In genomic region chr2:152335016-152335850, GRCh38 we compare ENCODE assay signal across 8 cellular contexts. TPM values are rescaled to one million over a fixed set of nuclear protein-coding genes. Genes with fewer than 3 reads are reported as not detected.
DNase-seq lines count a peak whose midpoint lies in the region; ATAC-seq, FAIRE-seq and TF ChIP-seq lines count a peak whose summit lies in the region.

FMNL2 (plus strand) TSS chr2:152335174.

- H3K9me3 ChIP-seq in CD4-positive, alpha-beta T cell (ENCODE audit: control insufficient read depth, low read length): no peaks in the 10 kb centered on the region

- no peaks in the 10 kb centered on the region for H3K36me3 Mint-ChIP-seq in CD4-positive, alpha-beta T cell (ENCODE audit: low read depth)
- no peaks in the 10 kb centered on the region for H3K36me3 Mint-ChIP-seq in activated CD8-positive, alpha-beta T cell treated with anti-CD3 and anti-CD28 coated beads for 36 hours (ENCODE audit: low read depth)
- no peaks in the 10 kb centered on the region for H3K36me3 Mint-ChIP-seq in stimulated activated effector memory CD8-positive, alpha-beta T cell treated with anti-CD3 and anti-CD28 coated beads, Interleukin-12 subunit alpha, Interleukin-12 subunit beta, amount 100 ng/mL, for 72 hours

- no peak within 1 kb of the TSS for H3K27ac Mint-ChIP-seq in CD4-positive, alpha-beta T cell
- no peak within 1 kb of the TSS for H3K27ac Mint-ChIP-seq in activated CD8-positive, alpha-beta T cell treated with anti-CD3 and anti-CD28 coated beads for 36 hours
- no peak within 1 kb of the TSS for H3K27ac Mint-ChIP-seq in stimulated activated effector memory CD8-positive, alpha-beta T cell treated with anti-CD3 and anti-CD28 coated beads, Interleukin-12 subunit alpha, Interleukin-12 subunit beta, amount 100 ng/mL, for 72 hours

- CTCF ChIA-PET in CD4-positive, alpha-beta T cell (lab: Charles Lee): no interaction called here
- CTCF ChIA-PET in activated CD8-positive, alpha-beta T cell treated with anti-CD3 and anti-CD28 coated beads for 36 hours (lab: Charles Lee): interaction anchor here (0.7 kb wide), 1 partner anchor 299 kb away, joined by 3 read pairs; no protein-coding TSS in a partner anchor

- TF ChIP-seq POLR2A in erythroblast (IDR thresholded peaks at IDR 0.05; ENCODE audit: low read length): no peak

- H3K27ac ChIP-seq in CD4-positive, alpha-beta T cell (ENCODE audit: low read depth, low read length): no peak within 1 kb of the TSS

- peak within 1 kb of the TSS; percentile 86 for H3K4me3 Mint-ChIP-seq in CD4-positive, alpha-beta T cell
- H3K4me3 Mint-ChIP-seq in activated CD8-positive, alpha-beta T cell treated with anti-CD3 and anti-CD28 coated beads for 36 hours: peak within 1 kb of the TSS; percentile 64
- peak within 1 kb of the TSS; percentile 72 for H3K4me3 Mint-ChIP-seq in stimulated activated effector memory CD8-positive, alpha-beta T cell treated with anti-CD3 and anti-CD28 coated beads, Interleukin-12 subunit alpha, Interleukin-12 subunit beta, amount 100 ng/mL, for 72 hours

- DNase-seq in CD4-positive, alpha-beta T cell: peak in 3 of 10 experiments; percentile 1 to 36 (median 20)
- DNase-seq in GM19239 (ENCODE audit: insufficient read length, low spot score) (peak; percentile 70), NCI-H524 treated with DMSO at 0.1 percent for 48 hours (lab: John Stamatoyannopoulos, UW) (peak; percentile 36), erythroblast (lab: John Stamatoyannopoulos, UW) (peak; percentile 47 to 55), midbrain (lab: John Stamatoyannopoulos, UW) (peak; percentile 89)
- peak; percentile 68 for DNase-seq in activated CD8-positive, alpha-beta T cell treated with anti-CD3 and anti-CD28 coated beads for 36 hours
- DNase-seq in stimulated activated effector memory CD8-positive, alpha-beta T cell treated with anti-CD3 and anti-CD28 coated beads, Interleukin-12 subunit alpha, Interleukin-12 subunit beta, amount 100 ng/mL, for 72 hours (ENCODE audit: low spot score in 2 of 2): peak; percentile 11 to 61

- POLR2A ChIA-PET in CD4-positive, alpha-beta T cell (lab: Charles Lee): no interaction called here
- POLR2A ChIA-PET in activated CD8-positive, alpha-beta T cell treated with anti-CD3 and anti-CD28 coated beads for 36 hours (lab: Charles Lee): interaction anchor here (0.6 kb wide), 1 partner anchor 159 kb away, joined by 3 read pairs; no protein-coding TSS in a partner anchor

- H3K27me3 Mint-ChIP-seq in CD4-positive, alpha-beta T cell: peaks cover 72% of the 10 kb centered on the region
- H3K27me3 Mint-ChIP-seq in activated CD8-positive, alpha-beta T cell treated with anti-CD3 and anti-CD28 coated beads for 36 hours: peaks cover 39% of the 10 kb centered on the region

- peaks cover 11% of the 10 kb centered on the region for H3K4me1 Mint-ChIP-seq in CD4-positive, alpha-beta T cell (ENCODE audit: low read depth)
- peaks cover 7% of the 10 kb centered on the region for H3K4me1 Mint-ChIP-seq in activated CD8-positive, alpha-beta T cell treated with anti-CD3 and anti-CD28 coated beads for 36 hours (ENCODE audit: low read depth)
- peaks cover 7% of the 10 kb centered on the region for H3K4me1 Mint-ChIP-seq in stimulated activated effector memory CD8-positive, alpha-beta T cell treated with anti-CD3 and anti-CD28 coated beads, Interleukin-12 subunit alpha, Interleukin-12 subunit beta, amount 100 ng/mL, for 72 hours

- H3K9me3 Mint-ChIP-seq in CD4-positive, alpha-beta T cell: no peaks in the 10 kb centered on the region
- no peaks in the 10 kb centered on the region for H3K9me3 Mint-ChIP-seq in activated CD8-positive, alpha-beta T cell treated with anti-CD3 and anti-CD28 coated beads for 36 hours
- H3K9me3 Mint-ChIP-seq in stimulated activated effector memory CD8-positive, alpha-beta T cell treated with anti-CD3 and anti-CD28 coated beads, Interleukin-12 subunit alpha, Interleukin-12 subunit beta, amount 100 ng/mL, for 72 hours: no peaks in the 10 kb centered on the region

- no peak for TF ChIP-seq CTCF in CD4-positive, alpha-beta T cell (IDR thresholded peaks at IDR 0.05)
- no peak for TF ChIP-seq CTCF in activated CD8-positive, alpha-beta T cell treated with anti-CD3 and anti-CD28 coated beads for 36 hours (IDR thresholded peaks at IDR 0.05)

- ATAC-seq in CD4-positive, alpha-beta T cell (ENCODE audit: poor library complexity): peak; percentile 65
- peak; percentile 87 for ATAC-seq in HG03354 (IDR thresholded peaks at IDR 0.05; ENCODE audit: poor library complexity, severe bottlenecking, unreplicated experiment)
- peak; percentile 87 for ATAC-seq in activated CD8-positive, alpha-beta T cell treated with anti-CD3 and anti-CD28 coated beads for 36 hours
- peak; percentile 68 for ATAC-seq in stimulated activated effector memory CD8-positive, alpha-beta T cell treated with anti-CD3 and anti-CD28 coated beads, Interleukin-12 subunit alpha, Interleukin-12 subunit beta, amount 100 ng/mL, for 72 hours

- FAIRE-seq in GM19239 (lab: Jason Lieb, UNC): peak; percentile 89

- H3K27me3 ChIP-seq in CD4-positive, alpha-beta T cell (ENCODE audit: control insufficient read depth, insufficient read depth, low read length): peaks cover 39% of the 10 kb centered on the region

- intact Hi-C loops in CD4-positive, alpha-beta T cell (cut with DNase I, micrococcal nuclease): no loop called here
- intact Hi-C loops in activated CD8-positive, alpha-beta T cell treated with anti-CD3 and anti-CD28 coated beads for 36 hours (cut with micrococcal nuclease): loop anchor here (10.0 kb wide), 1 partner anchor 300 kb away; no protein-coding TSS in a partner anchor

RNA-seq across cellular contexts. Expression of gene FMNL2, which starts in this region (rescaled TPM):
- total RNA-seq in CD4-positive, alpha-beta T cell: under 1 TPM; 0.30 to 0.31 TPM
- total RNA-seq in activated CD8-positive, alpha-beta T cell treated with anti-CD3 and anti-CD28 coated beads for 36 hours: 1 to 10 TPM; 1.1 TPM

Comparison
In these comparisons a context has a peak if more than half of its experiments do, and no peak if none do; other contexts are left out.
1. Peak in ATAC-seq in CD4-positive, alpha-beta T cell; RNA of the gene not detected or under 1 TPM.